Comparison of ENCODE assay signal across 23 cellular contexts in genomic region chr10:17503795-17504194, GRCh38. TPM values are rescaled to one million over a fixed set of nuclear protein-coding genes. Genes with fewer than 3 reads are reported as not detected.
DNase-seq lines count a peak whose midpoint lies in the region; ATAC-seq and TF ChIP-seq lines count a peak whose summit lies in the region.
"Had no signal": no experiment of that assay in that cellular context is flagged by ENCODE, and none has a peak within 500 bp of the region (broad histone marks: within the 10 kb centered on the region; RNA-seq: fewer than 3 reads in every experiment).

No MANE protein-coding gene starts in this region.

- H3K9ac ChIP-seq in HCT116 (ENCODE audit: low read length): no peak overlapping the region
- H3K9ac ChIP-seq: BLaER1 treated with 17β-estradiol and CSF1 and Interleukin-3, amounts not matched to agents 10 nM and 100 nM had no signal

- H3K9me3 ChIP-seq in HCT116 (ENCODE audit: control insufficient read depth in 1 of 2, insufficient read depth in 1 of 2, low read depth in 1 of 2, low read length in 2 of 2): no peaks in the 10 kb centered on the region
- no peaks in the 10 kb centered on the region for H3K9me3 ChIP-seq in SJSA1 (replicated peaks)
- H3K9me3 ChIP-seq in thyroid gland: no peaks in the 10 kb centered on the region
- H3K9me3 ChIP-seq: Caco-2 had no signal

- 39 to 45% methylated on average over 7 of the region's 7 CpGs for WGBS in thyroid gland, 2 donors

- RAD21 ChIA-PET in HCT116 (lab: Charles Lee; ENCODE audit: low non-redundant PET in 1 of 2, low total read pairs in 2 of 2, uncharacterized antibody in 2 of 2, unreplicated experiment in 2 of 2): no interaction called here

- H4K20me1 ChIP-seq in HCT116 (ENCODE audit: insufficient read depth): no peaks in the 10 kb centered on the region
- H4K20me1 ChIP-seq: BLaER1 treated with 17β-estradiol and CSF1 and Interleukin-3, amounts not matched to agents 10 nM and 100 nM had no signal

- H3K36me3 Mint-ChIP-seq in dendritic cell treated with granulocyte-macrophage colony-stimulating factor and Interleukin-4, amounts not matched to agents 40 ng/mL and 50 ng/mL, for 4 days (ENCODE audit: low read depth): peaks cover 52% of the 10 kb centered on the region
- peaks cover 9% of the 10 kb centered on the region for H3K36me3 Mint-ChIP-seq in natural killer cell treated with Interleukin-12 subunit alpha and Interleukin-12 subunit beta and Interleukin-15 and Interleukin-18, amount 100 ng/mL, for 72 hours
- H3K36me3 Mint-ChIP-seq: CD8-positive, alpha-beta T cell had no signal

- H3K4me2 ChIP-seq in HCT116 (ENCODE audit: low read length): no peak overlapping the region
- H3K4me2 ChIP-seq: BLaER1 treated with 17β-estradiol and CSF1 and Interleukin-3, amounts not matched to agents 10 nM and 100 nM had no signal

- H3K27ac ChIP-seq in HCT116 (ENCODE audit: low read depth, low read length) (no peak overlapping the region), SJSA1 (0 out of 2 replicates have a peak overlapping the region, but pooled peaks have one; percentile 92), thyroid gland (no peak overlapping the region)
- H3K27ac ChIP-seq: BLaER1 treated with 17β-estradiol and CSF1 and Interleukin-3, amounts not matched to agents 10 nM and 100 nM; C4-2B had no signal

- H3K79me2 ChIP-seq in HCT116 (ENCODE audit: insufficient read depth, low read length): no peaks in the 10 kb centered on the region

- no peaks in the 10 kb centered on the region for H3K9me3 Mint-ChIP-seq in dendritic cell treated with granulocyte-macrophage colony-stimulating factor and Interleukin-4, amounts not matched to agents 40 ng/mL and 50 ng/mL, for 4 days
- peaks cover 9% of the 10 kb centered on the region for H3K9me3 Mint-ChIP-seq in natural killer cell treated with Interleukin-12 subunit alpha and Interleukin-12 subunit beta and Interleukin-15 and Interleukin-18, amount 100 ng/mL, for 72 hours
- H3K9me3 Mint-ChIP-seq: CD8-positive, alpha-beta T cell had no signal

- H3K4me3 Mint-ChIP-seq in dendritic cell treated with granulocyte-macrophage colony-stimulating factor and Interleukin-4, amounts not matched to agents 40 ng/mL and 50 ng/mL, for 4 days: peak overlapping the region; percentile 76
- H3K4me3 Mint-ChIP-seq in natural killer cell treated with Interleukin-12 subunit alpha and Interleukin-12 subunit beta and Interleukin-15 and Interleukin-18, amount 100 ng/mL, for 72 hours: no peak overlapping the region
- H3K4me3 Mint-ChIP-seq: B cell; CD4-positive, alpha-beta T cell; CD8-positive, alpha-beta T cell had no signal

- H3K27ac Mint-ChIP-seq in dendritic cell treated with granulocyte-macrophage colony-stimulating factor and Interleukin-4, amounts not matched to agents 40 ng/mL and 50 ng/mL, for 4 days: peak overlapping the region; percentile 96
- H3K27ac Mint-ChIP-seq in natural killer cell treated with Interleukin-12 subunit alpha and Interleukin-12 subunit beta and Interleukin-15 and Interleukin-18, amount 100 ng/mL, for 72 hours: peak overlapping the region; percentile 62 to 88
- H3K27ac Mint-ChIP-seq: B cell; CD4-positive, alpha-beta T cell; CD8-positive, alpha-beta T cell had no signal

- no peak overlapping the region for H3K4me3 ChIP-seq in HCT116 (replicated peaks in 1 of 2; ENCODE audit: low read depth in 1 of 2, low read length in 2 of 2)
- H3K4me3 ChIP-seq in SJSA1: no peak overlapping the region
- no peak overlapping the region for H3K4me3 ChIP-seq in thyroid gland (replicated peaks in 1 of 3)
- H3K4me3 ChIP-seq: BLaER1 treated with 17β-estradiol and CSF1 and Interleukin-3, amounts not matched to agents 10 nM and 100 nM; GM12878 had no signal

- CTCF ChIA-PET in HCT116 (lab: Charles Lee): no interaction called here

- no TSS peak for BruUV-seq in HCT116 (replicated peaks; lab: Mats Ljungman, UMichigan)

- H3K36me3 ChIP-seq in HCT116 (ENCODE audit: control insufficient read depth in 1 of 2, insufficient read depth in 2 of 2, low read length in 2 of 2): no peaks in the 10 kb centered on the region
- no peaks in the 10 kb centered on the region for H3K36me3 ChIP-seq in SJSA1
- H3K36me3 ChIP-seq in thyroid gland: no peaks in the 10 kb centered on the region
- H3K36me3 ChIP-seq: BLaER1 treated with 17β-estradiol and CSF1 and Interleukin-3, amounts not matched to agents 10 nM and 100 nM had no signal

- no peak for DNase-seq in HCT116 (ENCODE audit: low read depth, low spot score)
- no peak for DNase-seq in SJSA1 (ENCODE audit: low read depth in 1 of 2, low spot score in 2 of 2)
- no peak for DNase-seq in natural killer cell treated with Interleukin-12 subunit alpha and Interleukin-12 subunit beta and Interleukin-15 and Interleukin-18, amount 100 ng/mL, for 72 hours (ENCODE audit: low spot score)
- no peak for DNase-seq in activated effector memory CD4-positive, alpha-beta T cell treated with Interleukin-2 at 50 U/mL for 16 hours
- no peak for DNase-seq in thyroid gland
- DNase-seq in DMS53 (lab: John Stamatoyannopoulos, UW): no peak
- DNase-seq in NCI-H1694 treated with DMSO at 0.1 percent for 48 hours (lab: John Stamatoyannopoulos, UW): no peak
- DNase-seq: 8988T; AML-193; Caco-2; Calu3; CD4-positive, alpha-beta T cell; CD8-positive, alpha-beta T cell; DMS79; DND-41; EL; GDM1 had no signal

- intact Hi-C loops in HCT116 (cut with micrococcal nuclease): no loop called here
- intact Hi-C loops in dendritic cell treated with granulocyte-macrophage colony-stimulating factor and Interleukin-4, amounts not matched to agents 40 ng/mL and 50 ng/mL, for 4 days (cut with micrococcal nuclease): no loop called here
- intact Hi-C loops in thyroid gland (cut with DNase I): no loop called here

- no peaks in the 10 kb centered on the region for H3K9me2 ChIP-seq in HCT116 (ENCODE audit: insufficient read depth)

- POLR2A ChIA-PET in HCT116 (lab: Charles Lee): no interaction called here

- H3K4me1 Mint-ChIP-seq in dendritic cell treated with granulocyte-macrophage colony-stimulating factor and Interleukin-4, amounts not matched to agents 40 ng/mL and 50 ng/mL, for 4 days (ENCODE audit: low read depth): peaks cover 53% of the 10 kb centered on the region
- H3K4me1 Mint-ChIP-seq in natural killer cell treated with Interleukin-12 subunit alpha and Interleukin-12 subunit beta and Interleukin-15 and Interleukin-18, amount 100 ng/mL, for 72 hours (ENCODE audit: low read depth in 2 of 2): peaks cover 43 to 57% of the 10 kb centered on the region in 2 donors
- H3K4me1 Mint-ChIP-seq: B cell had no signal

- ATAC-seq in HCT116: no peak
- ATAC-seq in natural killer cell treated with Interleukin-12 subunit alpha and Interleukin-12 subunit beta and Interleukin-15 and Interleukin-18, amount 100 ng/mL, for 72 hours: no peak
- ATAC-seq: CD8-positive, alpha-beta T cell; GM12878 had no signal

- H2AFZ ChIP-seq in HCT116 (ENCODE audit: low read depth, low read length, poor library complexity, severe bottlenecking): peak overlapping the region; percentile 57

- TF ChIP-seq CTCF in HCT116 (IDR thresholded peaks at IDR 0.05 in 2 of 3, conservative IDR thresholded peaks at IDR 0.05 in 1 of 3; ENCODE audit: borderline replicate concordance in 1 of 3, insufficient read depth in 1 of 3, low read depth in 2 of 3, low read length in 2 of 3) (no peak), thyroid gland (IDR thresholded peaks at IDR 0.05) (no peak)

- H3K27me3 Mint-ChIP-seq in dendritic cell treated with granulocyte-macrophage colony-stimulating factor and Interleukin-4, amounts not matched to agents 40 ng/mL and 50 ng/mL, for 4 days: no peaks in the 10 kb centered on the region
- H3K27me3 Mint-ChIP-seq in natural killer cell treated with Interleukin-12 subunit alpha and Interleukin-12 subunit beta and Interleukin-15 and Interleukin-18, amount 100 ng/mL, for 72 hours: no peaks in the 10 kb centered on the region

- H3K4me1 ChIP-seq in HCT116 (ENCODE audit: control insufficient read depth in 1 of 2, insufficient read depth in 2 of 2, low read length in 2 of 2) (peaks cover 3 to 16% of the 10 kb centered on the region in 2 experiments), SJSA1 (replicated peaks) (peaks cover 38% of the 10 kb centered on the region), thyroid gland (no peaks in the 10 kb centered on the region)
- H3K4me1 ChIP-seq: Caco-2 had no signal

- no peak for TF ChIP-seq RAD21 in HCT116 (IDR thresholded peaks at IDR 0.05; ENCODE audit: low read depth)

- no peak for TF ChIP-seq POLR2A in HCT116 (IDR thresholded peaks at IDR 0.05; ENCODE audit: borderline replicate concordance, extremely low read depth, insufficient read depth, insufficient read length)
- TF ChIP-seq POLR2A in thyroid gland (IDR thresholded peaks at IDR 0.05): no peak

- H3K27me3 ChIP-seq in HCT116 (ENCODE audit: insufficient read depth, low read length) (no peaks in the 10 kb centered on the region), SJSA1 (replicated peaks) (no peaks in the 10 kb centered on the region), thyroid gland (no peaks in the 10 kb centered on the region)
- H3K27me3 ChIP-seq: BLaER1 treated with 17β-estradiol and CSF1 and Interleukin-3, amounts not matched to agents 10 nM and 100 nM had no signal

TF ChIP-seq in HCT116, 20 proteins besides CTCF, POLR2A, EP300 and RAD21 (continues in another document):
- no peak for TF ChIP-seq TCF7L2 (IDR thresholded peaks at IDR 0.05; ENCODE audit: borderline replicate concordance, extremely low read depth, insufficient read depth, insufficient read length)
- TF ChIP-seq, protein P1, sequence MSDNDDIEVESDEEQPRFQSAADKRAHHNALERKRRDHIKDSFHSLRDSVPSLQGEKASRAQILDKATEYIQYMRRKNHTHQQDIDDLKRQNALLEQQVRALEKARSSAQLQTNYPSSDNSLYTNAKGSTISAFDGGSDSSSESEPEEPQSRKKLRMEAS (IDR thresholded peaks at IDR 0.05): no peak

RNA-seq across cellular contexts. Expression of gene ST8SIA6, which starts 49.4 kb away (rescaled TPM):
- 1.3 TPM for total RNA-seq in HCT116 (2021; ENCODE audit: unreplicated experiment)
- polyA plus RNA-seq in HCT116 (2012): 0.12 and 0.23 TPM in 2 replicates
- 0.39 TPM in 1 of 2 replicates, not detected in the other for total RNA-seq in SJSA1 (2014; rRNA removed; shearing (Covaris generic))
- total RNA-seq in natural killer cell treated with Interleukin-12 subunit alpha and Interleukin-12 subunit beta and Interleukin-15 and Interleukin-18, amount 100 ng/mL, for 72 hours: 1 to 10 TPM in 1 of 2 donors, under 1 TPM in 1; 0.19 to 1.5 TPM
- 1 to 10 TPM in 3 of 4 donors, under 1 TPM in 1; 0.45 to 5.6 (median 1.5) TPM for total RNA-seq in thyroid gland
- total RNA-seq: B cell, GM12878 had no signal
- polyA plus RNA-seq: BJ had no signal
